In genomic region chr3:122421101-122421500, GRCh38 we compare ENCODE assay signal across 29 cellular contexts. TPM values are rescaled to one million over a fixed set of nuclear protein-coding genes. Genes with fewer than 3 reads are reported as not detected.
"Had no signal": no experiment of that assay in that cellular context is flagged by ENCODE, and none has a peak within 500 bp of the region (broad histone marks: within the 10 kb centered on the region; RNA-seq: fewer than 3 reads in every experiment).

No MANE protein-coding gene starts in this region.

- H3K36me3 ChIP-seq: colonic mucosa had no signal

- ATAC-seq: activated CD4-positive, alpha-beta T cell treated with anti-CD3 and anti-CD28 coated beads for 36 hours; activated CD8-positive, alpha-beta memory T cell treated with anti-CD3 and anti-CD28 coated beads, Interleukin-2, amount 10 ng/mL, durations not matched to agents 7 days and 5 days; activated CD8-positive, alpha-beta T cell treated with anti-CD3 and anti-CD28 coated beads, Interleukin-2, amount 10 ng/mL, durations not matched to agents 7 days and 5 days; activated naive CD8-positive, alpha-beta T cell treated with anti-CD3 and anti-CD28 coated beads, Interleukin-2, amount 50 U/mL, for 24 hours; esophagus mucosa; gastrocnemius medialis; heart left ventricle had no signal

- H3K4me1 ChIP-seq: breast epithelium had no signal

- DNase-seq: activated CD4-positive, alpha-beta memory T cell treated with anti-CD3 and anti-CD28 coated beads for 36 hours; activated CD4-positive, alpha-beta T cell treated with anti-CD3 and anti-CD28 coated beads for 36 hours; activated CD4-positive, alpha-beta T cell treated with anti-CD3 and anti-CD28 coated beads, Interleukin-2, amount 10 ng/mL, durations not matched to agents 24 days and 14 days; activated CD4-positive, CD25-positive, alpha-beta regulatory T cell; activated CD4-positive, CD25-positive, alpha-beta regulatory T cell treated with anti-CD3 and anti-CD28 coated beads, Interleukin-2, amount 50 U/mL, for 72 hours; activated CD8-positive, alpha-beta memory T cell treated with anti-CD3 and anti-CD28 coated beads, Interleukin-2, amount 10 ng/mL, durations not matched to agents 7 days and 5 days; activated CD8-positive, alpha-beta memory T cell treated with anti-CD3 and anti-CD28 coated beads, Interleukin-2, amount 50 U/mL, for 4 hours; activated CD8-positive, alpha-beta T cell treated with anti-CD3 and anti-CD28 coated beads, Interleukin-2, amount 10 ng/mL, durations not matched to agents 7 days and 5 days; activated effector memory CD4-positive, alpha-beta T cell treated with anti-CD3 and anti-CD28 coated beads, Interleukin-2, amount 50 U/mL, for 16 hours; activated naive CD4-positive, alpha-beta T cell treated with anti-CD3 and anti-CD28 coated beads for 36 hours; activated naive CD8-positive, alpha-beta T cell treated with anti-CD3 and anti-CD28 coated beads for 36 hours; activated naive CD8-positive, alpha-beta T cell treated with anti-CD3 and anti-CD28 coated beads, Interleukin-2, amount 50 U/mL, for 24 hours; activated T-cell treated with anti-CD3 and anti-CD28 coated beads, Interleukin-2, amount 50 U/mL, for 1 hour; activated T-cell treated with anti-CD3 and anti-CD28 coated beads, Interleukin-2, amount 50 U/mL, for 48 hours; adrenal gland; central memory CD4-positive, alpha-beta T cell; cerebellar nuclear complex; colonic mucosa; effector CD8-positive, alpha-beta T cell; gastrocnemius medialis; glutamatergic neuron; heart left ventricle; T-helper 2 cell had no signal

- H3K4me3 ChIP-seq: adrenal gland, ascending aorta, breast epithelium, cardiac muscle cell, colonic mucosa, gastrocnemius medialis, heart left ventricle had no signal

- H3K27ac ChIP-seq: adrenal gland, ascending aorta, breast epithelium, cardiac muscle cell, colonic mucosa, heart left ventricle had no signal

- FAIRE-seq: endometrium, endothelial cell of umbilical vein had no signal

- H3K9me3 ChIP-seq: adrenal gland, ascending aorta, breast epithelium, colonic mucosa, gastrocnemius medialis, heart left ventricle had no signal

RNA-seq across cellular contexts. Expression of gene MIX23, which starts 38.1 kb away (rescaled TPM):
- total RNA-seq: ascending aorta had no signal
